In the genomic region with DNA sequence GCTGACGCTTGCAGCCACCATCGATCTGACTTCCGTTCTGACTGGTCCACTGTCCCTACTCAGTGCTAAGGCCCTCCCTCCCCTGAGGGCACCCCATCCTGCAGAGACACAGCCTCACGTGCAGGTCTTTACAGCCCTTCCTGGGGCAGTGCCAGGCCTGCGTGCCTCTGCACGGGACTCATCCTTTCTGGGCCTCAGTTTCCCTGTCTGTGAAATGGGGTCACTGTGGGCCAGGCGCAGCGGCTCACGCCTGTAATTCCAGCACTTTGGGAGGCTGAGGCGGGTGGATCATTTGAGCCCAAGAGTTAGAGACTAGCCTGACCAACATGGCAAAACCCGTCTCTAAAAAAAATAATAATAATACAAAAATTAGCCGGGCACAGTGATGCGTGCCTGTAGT, we compare ENCODE assay signal across 2 cellular contexts.
A peak's percentile ranks its signal among the peaks of the same experiment; 100 is the strongest.
TF ChIP-seq lines count a peak whose summit lies in the region.

No MANE protein-coding gene starts in this region.

TF ChIP-seq in HepG2, 621 proteins besides CTCF, POLR2A, EP300 and RAD21:
- TF ChIP-seq NKX3-1 (CRISPR knock-in tag; IDR thresholded peaks at IDR 0.05) (no peak), ZNF629 (CRISPR knock-in tag; conservative IDR thresholded peaks at IDR 0.05) (peak; percentile 61), ZNF446 (CRISPR knock-in tag; IDR thresholded peaks at IDR 0.05) (no peak)
TF ChIP-seq in HepG2: peak in this region for 1.

TF ChIP-seq in H1, 55 proteins besides CTCF, POLR2A, EP300 and RAD21:
- TF ChIP-seq CBX5 (IDR thresholded peaks at IDR 0.05; ENCODE audit: low read depth, low read length), result no peak
- TF ChIP-seq HDAC6 (IDR thresholded peaks at IDR 0.05; ENCODE audit: low read depth, low read length), result no peak
- TF ChIP-seq SP4 (IDR thresholded peaks at IDR 0.05; ENCODE audit: low read length), result no peak
- no peak for TF ChIP-seq ATF2 (IDR thresholded peaks at IDR 0.05; ENCODE audit: low read length)
- no peak for TF ChIP-seq TBP (IDR thresholded peaks at IDR 0.05; ENCODE audit: low read depth, low read length)
- TF ChIP-seq TEAD4 (IDR thresholded peaks at IDR 0.05; ENCODE audit: low read depth, low read length), result no peak
- TF ChIP-seq TAF1 (IDR thresholded peaks at IDR 0.05; ENCODE audit: low read depth, low read length), result no peak
- TF ChIP-seq, protein P1, sequence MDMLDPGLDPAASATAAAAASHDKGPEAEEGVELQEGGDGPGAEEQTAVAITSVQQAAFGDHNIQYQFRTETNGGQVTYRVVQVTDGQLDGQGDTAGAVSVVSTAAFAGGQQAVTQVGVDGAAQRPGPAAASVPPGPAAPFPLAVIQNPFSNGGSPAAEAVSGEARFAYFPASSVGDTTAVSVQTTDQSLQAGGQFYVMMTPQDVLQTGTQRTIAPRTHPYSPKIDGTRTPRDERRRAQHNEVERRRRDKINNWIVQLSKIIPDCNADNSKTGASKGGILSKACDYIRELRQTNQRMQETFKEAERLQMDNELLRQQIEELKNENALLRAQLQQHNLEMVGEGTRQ (IDR thresholded peaks at IDR 0.05; ENCODE audit: low read length), result no peak
- TF ChIP-seq RFX5 (IDR thresholded peaks at IDR 0.05; ENCODE audit: borderline replicate concordance, low read depth, low read length), result no peak
- no peak for TF ChIP-seq JUND (IDR thresholded peaks at IDR 0.05; ENCODE audit: low read length)
- no peak for TF ChIP-seq ZNF274 (IDR thresholded peaks at IDR 0.05; ENCODE audit: borderline replicate concordance, extremely low read depth, low read length)
- TF ChIP-seq NRF1 (IDR thresholded peaks at IDR 0.05; ENCODE audit: low read depth, low read length), result no peak
- TF ChIP-seq TCF12 (IDR thresholded peaks at IDR 0.05; ENCODE audit: low read depth, low read length), result no peak
- no peak for TF ChIP-seq SAP30 (IDR thresholded peaks at IDR 0.05; ENCODE audit: insufficient read depth, insufficient replicate concordance, low read length)
